In genomic region chr6:82553863-82554531, GRCh38 we compare ENCODE assay signal across 16 cellular contexts.
"Had no signal": no experiment of that assay in that cellular context is flagged by ENCODE, and none has a peak within 500 bp of the region (broad histone marks: within the 10 kb centered on the region; RNA-seq: fewer than 3 reads in every experiment).

No MANE protein-coding gene starts in this region.

- H3K27ac ChIP-seq: epithelial cell of prostate, esophagus muscularis mucosa, sigmoid colon, skin epidermis, stomach, thoracic aorta, transverse colon had no signal

- H3K27me3 ChIP-seq: esophagus muscularis mucosa, sigmoid colon, stomach, transverse colon had no signal

- H3K4me1 ChIP-seq: sigmoid colon, stomach, transverse colon had no signal

- H3K9me3 ChIP-seq: esophagus muscularis mucosa, sigmoid colon, stomach, thoracic aorta, transverse colon had no signal

- H3K4me3 ChIP-seq: esophagus muscularis mucosa, sigmoid colon, skin epidermis, stomach, thoracic aorta, transverse colon had no signal

- H3K36me3 ChIP-seq: esophagus muscularis mucosa, sigmoid colon, stomach, thoracic aorta, transverse colon had no signal

- DNase-seq: effector memory CD8-positive, alpha-beta T cell; foreskin melanocyte; head of caudate nucleus; hippocampal formation; mammary epithelial cell; natural killer cell; sigmoid colon; stimulated activated CD4-positive, alpha-beta T cell treated with anti-CD3 and anti-CD28 coated beads, Interleukin-12 subunit alpha, Interleukin-12 subunit beta, amount 100 ng/mL, for 4 hours; stimulated activated naive CD4-positive, alpha-beta T cell; stomach; substantia nigra; transverse colon had no signal

- ATAC-seq: effector memory CD8-positive, alpha-beta T cell; natural killer cell had no signal
